ENCODE assay signal across 34 cellular contexts in genomic region chr3:156349978-156350377, GRCh38.
"Had no signal": no experiment of that assay in that cellular context is flagged by ENCODE, and none has a peak within 500 bp of the region (broad histone marks: within the 10 kb centered on the region; RNA-seq: fewer than 3 reads in every experiment).

No MANE protein-coding gene starts in this region.

- H3K36me3 ChIP-seq: MG63 had no signal

- H3K27ac ChIP-seq: KMS-11 had no signal

- H3K4me2 ChIP-seq: KMS-11 had no signal

- DNase-seq: Karpas-422, Kasumi-1, MG63, MM.1S, MV-4-11, NCI-H1048, NCI-H1092, NCI-H1092 treated with DMSO at 0.1 percent for 48 hours, NCI-H1105, NCI-H1105 treated with DMSO at 0.1 percent for 48 hours, NCI-H1417, NCI-H1417 treated with DMSO at 0.1 percent for 48 hours, NCI-H1436, NCI-H1436 treated with DMSO at 0.1 percent for 48 hours, NCI-H146, NCI-H1694, NCI-H1694 treated with DMSO at 0.1 percent for 48 hours, NCI-H187, NCI-H187 treated with DMSO at 0.1 percent for 48 hours, NCI-H1930, NCI-H2029, NCI-H2029 treated with DMSO at 0.1 percent for 48 hours, NCI-H2081, NCI-H2081 treated with DMSO at 0.1 percent for 48 hours, NCI-H2107, NCI-H2171, NCI-H2171 treated with DMSO at 0.1 percent for 48 hours, NCI-H2227 treated with DMSO at 0.1 percent for 48 hours, NCI-H226, NCI-H345, NCI-H446, NCI-H446 treated with DMSO at 0.1 percent for 48 hours, NCI-H510A had no signal

- H3K9me3 ChIP-seq: MG63 had no signal

- H3K4me3 ChIP-seq: MG63 had no signal

- H3K9ac ChIP-seq: KMS-11 had no signal

- H3K27me3 ChIP-seq: MG63 had no signal
